ENCODE assay signal across 23 cellular contexts in genomic region chr4:174144081-174144480, GRCh38.
DNase-seq lines count a peak whose midpoint lies in the region; FAIRE-seq lines count a peak whose summit lies in the region.
"Had no signal": no experiment of that assay in that cellular context is flagged by ENCODE, and none has a peak within 500 bp of the region (broad histone marks: within the 10 kb centered on the region; RNA-seq: fewer than 3 reads in every experiment).

No MANE protein-coding gene starts in this region.

- FAIRE-seq in TTC549 (lab: Jason Lieb, UNC), result peak; percentile 77
- FAIRE-seq: A549, GM12891, GM18507, H54 had no signal

- no peak overlapping the region for H3K4me2 ChIP-seq in mesendoderm (ENCODE audit: low read length)
- H3K4me2 ChIP-seq: A549 had no signal

- WGBS in mesendoderm (ENCODE audit: extremely low coverage, insufficient coverage, low lambda C conversion rate), result no CpG with 5 or more reads among the region's 1 CpG

- no peak overlapping the region for H3K18ac ChIP-seq in mesendoderm (ENCODE audit: low read length)

- no peak overlapping the region for H2BK120ac ChIP-seq in mesendoderm (ENCODE audit: low read depth, low read length)

- no peaks in the 10 kb centered on the region for H3K9me3 ChIP-seq in stomach smooth muscle (ENCODE audit: control insufficient read depth in 2 of 2, low read length in 2 of 2)
- H3K9me3 ChIP-seq: A549, HAP-1 had no signal

- H4K8ac ChIP-seq in mesendoderm (ENCODE audit: low read depth, low read length), result no peak overlapping the region

- H3K36me3 ChIP-seq in stomach smooth muscle (ENCODE audit: control insufficient read depth in 2 of 2, insufficient read depth in 2 of 2, low read length in 2 of 2) (no peaks in the 10 kb centered on the region), mesendoderm (ENCODE audit: control insufficient read depth, insufficient read depth, low read length) (no peaks in the 10 kb centered on the region)
- H3K36me3 ChIP-seq: HAP-1 had no signal

- peak overlapping the region in 1 of 2 donors; percentile 4 for H3K4me3 ChIP-seq in stomach smooth muscle (ENCODE audit: low read length in 2 of 2)
- no peak overlapping the region for H3K4me3 ChIP-seq in mesendoderm (ENCODE audit: low read length)
- H3K4me3 ChIP-seq: A549, HAP-1 had no signal

- H3K27me3 ChIP-seq in stomach smooth muscle (ENCODE audit: control insufficient read depth in 1 of 2, insufficient read depth in 2 of 2, low read length in 2 of 2) (no peaks in the 10 kb centered on the region), mesendoderm (ENCODE audit: insufficient read depth, low read length, poor library complexity) (no peaks in the 10 kb centered on the region)

- no peaks in the 10 kb centered on the region for H3K79me1 ChIP-seq in mesendoderm (ENCODE audit: low read length)

- H3K56ac ChIP-seq in mesendoderm (ENCODE audit: low read length), result no peak overlapping the region

- no peaks in the 10 kb centered on the region for H3K79me2 ChIP-seq in mesendoderm (ENCODE audit: control insufficient read depth, insufficient read depth, low read length)

- peak; percentile 32 for DNase-seq in NCI-H748 (lab: John Stamatoyannopoulos, UW; ENCODE audit: unreplicated experiment)
- DNase-seq in NCI-H748 treated with DMSO at 0.1 percent for 48 hours (lab: John Stamatoyannopoulos, UW), result no peak
- DNase-seq in mesendoderm, result no peak
- DNase-seq in stimulated activated CD4-positive, alpha-beta T cell treated with anti-CD3 and anti-CD28 coated beads, Interleukin-12 subunit alpha, Interleukin-12 subunit beta, amount 100 ng/mL, for 4 hours, result no peak
- DNase-seq: 8988T; ACHN; AML-193; C1 segment of cervical spinal cord; Calu3; CD4-positive, alpha-beta memory T cell; COR-L47; DMS53; DMS79 treated with DMSO at 0.1 percent for 48 hours; GF-D8; GOT3; HFFc6 had no signal

- H4K5ac ChIP-seq in mesendoderm (ENCODE audit: low read length), result no peak overlapping the region

- H2AK5ac ChIP-seq in mesendoderm (ENCODE audit: low read length), result no peak overlapping the region

- H2BK15ac ChIP-seq in mesendoderm (replicated peaks; ENCODE audit: low read depth), result no peak overlapping the region

- peak overlapping the region; percentile 46 for H3K27ac ChIP-seq in stomach smooth muscle (ENCODE audit: low read length)
- no peak overlapping the region for H3K27ac ChIP-seq in mesendoderm (ENCODE audit: low read depth, low read length)
- H3K27ac ChIP-seq: A549 had no signal

- H2BK5ac ChIP-seq in mesendoderm (ENCODE audit: low read length), result no peak overlapping the region

- no peak overlapping the region for H3K23ac ChIP-seq in mesendoderm (ENCODE audit: low read length)

- H3K4me1 ChIP-seq in stomach smooth muscle (ENCODE audit: control insufficient read depth, insufficient read depth, low read length) (peaks cover 12% of the 10 kb centered on the region), mesendoderm (ENCODE audit: control insufficient read depth, low read depth, low read length) (no peaks in the 10 kb centered on the region)
- H3K4me1 ChIP-seq: A549, HAP-1 had no signal

- no peak overlapping the region for H3K4ac ChIP-seq in mesendoderm (ENCODE audit: low read depth, low read length)

- H3K9ac ChIP-seq in stomach smooth muscle (ENCODE audit: low read length in 2 of 2) (peak overlapping the region in 1 of 2 donors; percentile 9), mesendoderm (ENCODE audit: low read length) (no peak overlapping the region)
